Comparison of ENCODE assay signal across 8 cellular contexts in the genomic region with DNA sequence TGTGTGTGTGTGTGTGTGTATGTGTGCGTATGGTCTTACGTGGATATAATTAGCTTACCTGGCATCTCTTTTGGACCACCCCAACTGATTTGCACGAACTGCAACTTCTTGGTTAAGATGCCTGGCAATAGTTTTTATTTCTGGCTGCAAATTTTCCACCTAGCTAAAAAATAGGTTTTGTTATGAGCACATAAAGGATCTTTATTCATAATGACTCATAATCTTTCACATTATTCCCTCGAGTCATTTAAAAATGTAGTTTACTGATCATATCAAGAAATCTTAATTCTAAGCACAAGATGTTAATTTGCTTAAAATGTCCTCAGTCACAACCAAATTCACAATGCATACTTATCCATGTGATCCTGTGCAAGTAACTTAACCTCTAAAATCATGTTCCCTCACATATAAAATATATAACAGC. TPM values are rescaled to one million over a fixed set of nuclear protein-coding genes. Genes with fewer than 3 reads are reported as not detected.
DNase-seq lines count a peak whose midpoint lies in the region; ATAC-seq and TF ChIP-seq lines count a peak whose summit lies in the region.

No MANE protein-coding gene starts in this region.

- peak; percentile 5 for DNase-seq in astrocyte of the hippocampus (ENCODE audit: low read depth, low spot score)
- DNase-seq in lung (ENCODE audit: low spot score), result no peak
- DNase-seq in tibial nerve (ENCODE audit: low spot score in 2 of 2), result no peak
- no peak for DNase-seq in GM19240 (ENCODE audit: insufficient read length, low spot score)

- H3K79me2 ChIP-seq in ACC112 (ENCODE audit: control insufficient read depth, insufficient read depth, low read length, unreplicated experiment), result peaks cover 29% of the 10 kb centered on the region

- TF ChIP-seq EP300 in tibial nerve (IDR thresholded peaks at IDR 0.05), result no peak

- TF ChIP-seq CTCF in lung (IDR thresholded peaks at IDR 0.05; ENCODE audit: control extremely low read depth, extremely low read depth) (no peak), tibial nerve (IDR thresholded peaks at IDR 0.05) (no peak)

- peak overlapping the region; percentile 91 for H3K9ac ChIP-seq in HUES48 (ENCODE audit: low read depth, low read length)

- H3K27ac ChIP-seq in ACC112 (ENCODE audit: low read depth, low read length), result peak overlapping the region; percentile 85
- H3K27ac ChIP-seq in HUES48 (ENCODE audit: low read depth, low read length), result no peak overlapping the region
- H3K27ac ChIP-seq in lung (ENCODE audit: low read depth in 1 of 2, low read length in 1 of 2), result peak overlapping the region; percentile 80 to 93
- H3K27ac ChIP-seq in tibial nerve, result peak overlapping the region in 3 of 4 donors; percentile 91 to 94 (median 91)

- H3K27me3 ChIP-seq in ACC112 (ENCODE audit: insufficient read depth, low read length) (no peaks in the 10 kb centered on the region), HUES48 (ENCODE audit: control insufficient read depth, insufficient read depth, low read length) (no peaks in the 10 kb centered on the region), lung (ENCODE audit: control insufficient read depth, insufficient read depth) (no peaks in the 10 kb centered on the region), tibial nerve (no peaks in the 10 kb centered on the region)

- H3K4me1 ChIP-seq in ACC112 (ENCODE audit: control insufficient read depth, insufficient read depth, low read length, unreplicated experiment) (peaks cover 13% of the 10 kb centered on the region), HUES48 (ENCODE audit: control insufficient read depth, insufficient read depth, low read length) (peaks cover 7% of the 10 kb centered on the region), lung (ENCODE audit: control insufficient read depth in 2 of 2, insufficient read depth in 2 of 2, low read length in 2 of 2) (peaks cover 0 to 7% of the 10 kb centered on the region in 2 donors), tibial nerve (peaks cover 0 to 36% (median 8%) of the 10 kb centered on the region in 4 donors)

- WGBS in lung, 2 donors, result 41 to 48% methylated on average over 4 of the region's 4 CpGs
- 46 to 49% methylated on average over 4 of the region's 4 CpGs for WGBS in tibial nerve, 2 donors

- TF ChIP-seq POLR2A in tibial nerve (IDR thresholded peaks at IDR 0.05), result no peak

- H3K9me3 ChIP-seq in HUES48 (ENCODE audit: control insufficient read depth, insufficient read depth, low read length), result no peaks in the 10 kb centered on the region
- no peaks in the 10 kb centered on the region for H3K9me3 ChIP-seq in lung (ENCODE audit: control insufficient read depth in 2 of 2, insufficient read depth in 1 of 2, low read length in 1 of 2)
- H3K9me3 ChIP-seq in tibial nerve, result no peaks in the 10 kb centered on the region

- peak overlapping the region; percentile 82 for H2AFZ ChIP-seq in ACC112 (ENCODE audit: low read length, unreplicated experiment)

- H3K4me3 ChIP-seq in ACC112 (ENCODE audit: low read depth, low read length) (peak overlapping the region; percentile 97), HUES48 (ENCODE audit: low read depth, low read length) (peak overlapping the region; percentile 79), lung (no peak overlapping the region), tibial nerve (peak overlapping the region; percentile 69 to 87 (median 82))

- H3K36me3 ChIP-seq in ACC112 (ENCODE audit: insufficient read depth, low read length), result 0 out of 2 replicates have a peak, but pooled peaks cover 5% of the 10 kb centered on the region
- H3K36me3 ChIP-seq in HUES48 (ENCODE audit: control insufficient read depth, insufficient read depth, low read length), result peaks cover 35% of the 10 kb centered on the region
- peaks cover 3 to 4% of the 10 kb centered on the region in 2 donors for H3K36me3 ChIP-seq in lung (ENCODE audit: control insufficient read depth in 2 of 2, insufficient read depth in 2 of 2, low read length in 2 of 2)
- H3K36me3 ChIP-seq in tibial nerve, result peaks cover 0 to 11% (median 0%) of the 10 kb centered on the region in 3 donors

- ATAC-seq in lung (ENCODE audit: insufficient read depth, low FRiP score) (no peak), HG03565 (IDR thresholded peaks at IDR 0.05; ENCODE audit: unreplicated experiment) (no peak), GM21367 (IDR thresholded peaks at IDR 0.05; ENCODE audit: unreplicated experiment) (no peak)

RNA-seq across cellular contexts. Expression of a gene that starts 1.5 kb away (rescaled TPM):
- total RNA-seq in lung (10 to 100 TPM; 16.0 to 18.6 TPM), tibial nerve (10 to 100 TPM; 16.7 to 24.5 (median 22.1) TPM)
- 10 to 100 TPM; 10.3 to 11.2 TPM for polyA plus RNA-seq in lung
